18 cellular contexts compared by ENCODE assay signal in the genomic region with DNA sequence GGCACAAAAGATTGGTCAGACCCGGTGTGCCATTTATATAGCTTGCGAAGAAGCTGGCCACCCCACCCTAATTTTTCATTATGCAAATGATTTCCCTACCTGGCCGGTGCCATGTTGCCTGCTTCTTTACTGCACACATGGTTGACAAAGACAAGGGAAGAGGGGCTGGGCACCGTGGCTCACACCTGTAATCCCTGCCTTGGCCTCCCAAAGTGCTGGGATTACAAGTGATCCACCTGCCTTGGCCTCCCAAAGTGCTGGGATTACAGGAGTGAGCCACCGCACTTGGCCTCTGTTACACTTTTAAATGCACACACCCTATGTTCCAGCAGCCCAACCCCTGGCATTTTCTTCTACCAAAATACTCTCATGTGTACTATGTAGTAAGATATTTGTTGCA. TPM values are rescaled to one million over a fixed set of nuclear protein-coding genes. Genes with fewer than 3 reads are reported as not detected.
DNase-seq lines count a peak whose midpoint lies in the region.
"Had no signal": no experiment of that assay in that cellular context is flagged by ENCODE, and none has a peak within 500 bp of the region (broad histone marks: within the 10 kb centered on the region; RNA-seq: fewer than 3 reads in every experiment).

No MANE protein-coding gene starts in this region.

- peak; percentile 36 for DNase-seq in DMS53 (lab: John Stamatoyannopoulos, UW)
- no peak for DNase-seq in DMS53 treated with DMSO at 0.1 percent for 48 hours (lab: John Stamatoyannopoulos, UW; ENCODE audit: unreplicated experiment)
- peak; percentile 3 for DNase-seq in NCI-H82 (lab: John Stamatoyannopoulos, UW)
- DNase-seq in NCI-H82 treated with DMSO at 0.1 percent for 48 hours (lab: John Stamatoyannopoulos, UW; ENCODE audit: unreplicated experiment): no peak
- DNase-seq in middle frontal gyrus (ENCODE audit: extremely low spot score, low spot score): peak; percentile 61
- no peak for DNase-seq in DMS79 treated with DMSO at 0.1 percent for 48 hours (lab: John Stamatoyannopoulos, UW)
- DNase-seq in mucosa of gallbladder (ENCODE audit: low spot score): no peak
- DNase-seq: 8988T; Calu3; CD4-positive, alpha-beta memory T cell; DND-41; EL; H9; IMR-90 had no signal

RNA-seq across cellular contexts. Expression of a gene that starts 19.8 kb away (rescaled TPM):
- total RNA-seq in mucosa of gallbladder: 23.6 TPM

RNA-seq across cellular contexts. Expression of a gene that starts 20.8 kb away (rescaled TPM):
- not detected for total RNA-seq in mucosa of gallbladder
- total RNA-seq: A673; Calu3; CD4-positive, alpha-beta memory T cell; G401; GM12878; H1; H9; IMR-90 had no signal

RNA-seq across cellular contexts. Expression of a gene that starts 36.8 kb away (rescaled TPM):
- total RNA-seq in mucosa of gallbladder: 181 TPM

RNA-seq across cellular contexts. Expression of a gene that starts 48.4 kb away (rescaled TPM):
- 28.8 TPM for total RNA-seq in mucosa of gallbladder

Comparison
In these comparisons a context has a peak if more than half of its experiments do, and no peak if none do; other contexts are left out.
1. DNase-seq: peak in DMS53 (single experiment), NCI-H82 (single experiment) and middle frontal gyrus (single experiment); none in DMS53 treated with DMSO at 0.1 percent for 48 hours (single experiment), NCI-H82 treated with DMSO at 0.1 percent for 48 hours (single experiment), DMS79 treated with DMSO at 0.1 percent for 48 hours (single experiment) and mucosa of gallbladder (single experiment).